Comparison of ENCODE assay signal across 23 cellular contexts in the genomic region with DNA sequence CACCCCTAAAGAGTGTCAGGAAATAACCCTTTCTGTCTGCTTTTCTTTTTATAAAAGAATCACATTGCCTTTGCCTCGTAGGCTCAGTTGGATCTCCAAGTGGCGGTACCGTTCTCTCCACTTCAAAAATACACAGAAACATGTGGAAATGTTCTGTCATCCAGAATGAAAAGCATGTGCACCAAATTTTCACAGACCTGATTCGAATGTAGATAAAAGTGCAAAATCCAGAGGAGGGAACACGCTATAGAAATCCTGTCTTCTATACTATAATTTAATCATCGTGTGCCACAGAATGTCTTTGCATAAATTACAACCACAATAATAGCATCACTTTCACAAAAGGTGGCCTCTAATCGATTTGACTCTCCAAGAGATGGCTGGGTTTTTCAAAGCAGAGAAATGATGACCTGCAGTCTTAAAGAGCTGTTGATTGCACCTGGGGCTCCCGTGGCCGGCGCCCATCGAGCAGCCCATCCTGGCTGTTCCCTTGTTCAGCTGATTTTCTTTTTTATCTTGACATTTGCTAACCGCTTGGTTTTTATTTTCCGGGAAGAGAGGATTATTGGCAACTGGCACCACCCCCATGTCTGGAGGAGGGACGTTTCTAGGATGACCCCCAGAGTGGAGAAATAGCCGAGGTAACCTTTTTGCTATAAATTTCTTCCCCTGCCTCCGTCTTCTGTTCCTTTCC.
A peak's percentile ranks its signal among the peaks of the same experiment; 100 is the strongest.
DNase-seq lines count a peak whose midpoint lies in the region; ATAC-seq and TF ChIP-seq lines count a peak whose summit lies in the region.
"Had no signal": no experiment of that assay in that cellular context is flagged by ENCODE, and none has a peak within 500 bp of the region (broad histone marks: within the 10 kb centered on the region; RNA-seq: fewer than 3 reads in every experiment).

No MANE protein-coding gene starts in this region.

- no peak for TF ChIP-seq CTCF in esophagus muscularis mucosa (IDR thresholded peaks at IDR 0.05)
- no peak for TF ChIP-seq CTCF in CD4-positive, alpha-beta T cell (IDR thresholded peaks at IDR 0.05)

- DNase-seq in NCI-H69 (lab: John Stamatoyannopoulos, UW), result peak; percentile 34
- peak; percentile 21 for DNase-seq in esophagus muscularis mucosa (ENCODE audit: extremely low spot score)
- DNase-seq in retina, result peak; percentile 56
- no peak for DNase-seq in stimulated activated CD4-positive, alpha-beta T cell treated with anti-CD3 and anti-CD28 coated beads, Interleukin-4, amount 100 ng/mL, for 1 hour
- no peak for DNase-seq in HuH-7.5 (ENCODE audit: low spot score)
- no peak for DNase-seq in central memory CD4-positive, alpha-beta T cell
- no peak for DNase-seq in CD4-positive, alpha-beta T cell
- DNase-seq: activated CD4-positive, CD25-positive, alpha-beta regulatory T cell treated with anti-CD3 and anti-CD28 coated beads, Interleukin-2, amount 50 U/mL, for 72 hours; activated gamma-delta T cell treated with Interleukin-2 at 50 U/mL for 16 hours; activated T-cell treated with anti-CD3 and anti-CD28 coated beads, Interleukin-2, amount 50 U/mL, for 1 hour; CD8-positive, alpha-beta T cell; foreskin keratinocyte; GDM1; lower lobe of right lung; NCI-H1048; NCI-H774; OCI-M1; stimulated activated CD4-positive, alpha-beta T cell treated with anti-CD3 and anti-CD28 coated beads, Interleukin-12 subunit alpha, Interleukin-12 subunit beta, amount 100 ng/mL, for 4 hours; stimulated activated naive CD8-positive, alpha-beta T cell treated with anti-CD3 and anti-CD28 coated beads, Interleukin-15, amount 100 ng/mL, for 72 hours; T-cell had no signal

- peaks cover 13% of the 10 kb centered on the region for H3K4me1 ChIP-seq in HUES6 (ENCODE audit: control insufficient read depth, insufficient read depth, low read length)
- H3K4me1 ChIP-seq in esophagus muscularis mucosa, result peaks cover 0 to 10% (median 8%) of the 10 kb centered on the region in 4 donors
- H3K4me1 ChIP-seq: foreskin keratinocyte, lower lobe of right lung had no signal

- no peaks in the 10 kb centered on the region for H3K9me3 Mint-ChIP-seq in CD4-positive, alpha-beta T cell
- H3K9me3 Mint-ChIP-seq: CD8-positive, alpha-beta T cell had no signal

- H3K4me1 Mint-ChIP-seq in CD4-positive, alpha-beta T cell (ENCODE audit: low read depth), result no peaks in the 10 kb centered on the region
- H3K4me1 Mint-ChIP-seq: stimulated activated naive CD8-positive, alpha-beta T cell treated with anti-CD3 and anti-CD28 coated beads, Interleukin-15, amount 100 ng/mL, for 72 hours had no signal

- H3K27ac Mint-ChIP-seq in CD4-positive, alpha-beta T cell, result no peak overlapping the region
- H3K27ac Mint-ChIP-seq: CD8-positive, alpha-beta T cell; stimulated activated naive CD8-positive, alpha-beta T cell treated with anti-CD3 and anti-CD28 coated beads, Interleukin-15, amount 100 ng/mL, for 72 hours; T-cell had no signal

- peaks cover 18% of the 10 kb centered on the region for H3K27me3 Mint-ChIP-seq in CD4-positive, alpha-beta T cell

- POLR2A ChIA-PET in CD4-positive, alpha-beta T cell (lab: Charles Lee), result no interaction called here

- no peak for TF ChIP-seq EP300 in esophagus muscularis mucosa (IDR thresholded peaks at IDR 0.05)

- H3K27me3 ChIP-seq in HUES6 (ENCODE audit: control insufficient read depth, insufficient read depth, low read length) (no peaks in the 10 kb centered on the region; the same call in 1 of the 2 replicates), esophagus muscularis mucosa (peaks cover 0 to 47% (median 0%) of the 10 kb centered on the region in 4 donors)
- H3K27me3 ChIP-seq in CD4-positive, alpha-beta T cell (ENCODE audit: control insufficient read depth, insufficient read depth, low read length), result no peaks in the 10 kb centered on the region
- H3K27me3 ChIP-seq: foreskin keratinocyte had no signal

- H3K27ac ChIP-seq in HUES6 (ENCODE audit: low read depth, low read length) (no peak overlapping the region), esophagus muscularis mucosa (replicated peaks in 1 of 4) (no peak overlapping the region)
- H3K27ac ChIP-seq in CD4-positive, alpha-beta T cell (ENCODE audit: low read depth, low read length), result no peak overlapping the region
- H3K27ac ChIP-seq: epithelial cell of prostate, foreskin keratinocyte, lower lobe of right lung, tibial nerve had no signal

- H3K36me3 ChIP-seq in HUES6 (ENCODE audit: control insufficient read depth, insufficient read depth, low read length) (no peaks in the 10 kb centered on the region), esophagus muscularis mucosa (no peaks in the 10 kb centered on the region)
- H3K36me3 ChIP-seq: lower lobe of right lung, tibial nerve had no signal

- intact Hi-C loops in esophagus muscularis mucosa (cut with DNase I), result no loop called here
- intact Hi-C loops in CD4-positive, alpha-beta T cell (cut with DNase I, micrococcal nuclease), result no loop called here

- no peak for ATAC-seq in CD4-positive, alpha-beta T cell (ENCODE audit: poor library complexity)
- ATAC-seq: CD8-positive, alpha-beta T cell had no signal

- H3K9me3 ChIP-seq in HUES6 (ENCODE audit: control insufficient read depth, insufficient read depth, low read depth, low read length), result no peaks in the 10 kb centered on the region
- no peaks in the 10 kb centered on the region for H3K9me3 ChIP-seq in esophagus muscularis mucosa
- H3K9me3 ChIP-seq in CD4-positive, alpha-beta T cell (ENCODE audit: control insufficient read depth, low read length), result no peaks in the 10 kb centered on the region
- H3K9me3 ChIP-seq: lower lobe of right lung, tibial nerve had no signal

- no peak overlapping the region for H3K9ac ChIP-seq in HUES6 (ENCODE audit: low read length)

- no peaks in the 10 kb centered on the region for H3K36me3 Mint-ChIP-seq in CD4-positive, alpha-beta T cell (ENCODE audit: low read depth)
- H3K36me3 Mint-ChIP-seq: CD8-positive, alpha-beta T cell; T-cell had no signal

- 86% methylated on average over 16 of the region's 16 CpGs for WGBS in esophagus muscularis mucosa

- H3K4me3 Mint-ChIP-seq in CD4-positive, alpha-beta T cell, result no peak overlapping the region
- H3K4me3 Mint-ChIP-seq: CD8-positive, alpha-beta T cell; T-cell had no signal

- CTCF ChIA-PET in CD4-positive, alpha-beta T cell (lab: Charles Lee), result no interaction called here

- H3K4me3 ChIP-seq in HUES6 (ENCODE audit: low read depth, low read length), result peak overlapping the region; percentile 44; the same call in 1 of the 2 replicates
- H3K4me3 ChIP-seq in esophagus muscularis mucosa, result no peak overlapping the region
- H3K4me3 ChIP-seq: lower lobe of right lung, tibial nerve had no signal

- no peak for TF ChIP-seq POLR2A in esophagus muscularis mucosa (IDR thresholded peaks at IDR 0.05; ENCODE audit: low read depth)

Comparison
In these comparisons a context has a peak if more than half of its experiments do, and no peak if none do; other contexts are left out.
1. DNase-seq: peak in NCI-H69 (single experiment), esophagus muscularis mucosa (single experiment) and retina (single experiment); none in stimulated activated CD4-positive, alpha-beta T cell treated with anti-CD3 and anti-CD28 coated beads, Interleukin-4, amount 100 ng/mL, for 1 hour (single experiment), HuH-7.5 (single experiment), central memory CD4-positive, alpha-beta T cell (single experiment) and CD4-positive, alpha-beta T cell (0 of 10).